11 cellular contexts compared by ENCODE assay signal in genomic region chr3:71998995-71999673, GRCh38.
DNase-seq lines count a peak whose midpoint lies in the region; ATAC-seq, FAIRE-seq and TF ChIP-seq lines count a peak whose summit lies in the region.
"Had no signal": no experiment of that assay in that cellular context is flagged by ENCODE, and none has a peak within 500 bp of the region (broad histone marks: within the 10 kb centered on the region; RNA-seq: fewer than 3 reads in every experiment).

No MANE protein-coding gene starts in this region.

- intact Hi-C loops in aorta (cut with DNase I), result no loop called here
- intact Hi-C loops in naive thymus-derived CD4-positive, alpha-beta T cell (cut with micrococcal nuclease), result no loop called here

- no peaks in the 10 kb centered on the region for H3K4me1 ChIP-seq in aorta (ENCODE audit: control insufficient read depth in 1 of 2, insufficient read depth in 2 of 2, low read length in 2 of 2)
- no peaks in the 10 kb centered on the region for H3K4me1 ChIP-seq in tibial nerve
- H3K4me1 ChIP-seq in naive thymus-derived CD4-positive, alpha-beta T cell (ENCODE audit: control insufficient read depth in 2 of 2, insufficient read depth in 2 of 2, low read length in 2 of 2), result no peaks in the 10 kb centered on the region

- H3K36me3 Mint-ChIP-seq in activated T-cell treated with anti-CD3 and anti-CD28 coated beads, Interleukin-2, amount 50 U/mL, for 24 hours (ENCODE audit: low read depth), result no peaks in the 10 kb centered on the region
- H3K36me3 Mint-ChIP-seq in naive thymus-derived CD4-positive, alpha-beta T cell, result peaks cover 0 to 5% (median 0%) of the 10 kb centered on the region in 5 donors

- POLR2A ChIA-PET in naive thymus-derived CD4-positive, alpha-beta T cell (lab: Charles Lee), result no interaction called here

- CTCF ChIA-PET in naive thymus-derived CD4-positive, alpha-beta T cell (lab: Charles Lee), result interaction anchor here (0.7 kb wide), 1 partner anchor 276 kb away, joined by 3 read pairs; no protein-coding TSS in a partner anchor

- TF ChIP-seq POLR2A in tibial nerve (IDR thresholded peaks at IDR 0.05), result no peak

- peak overlapping the region; percentile 88 for H3K27ac Mint-ChIP-seq in activated T-cell treated with anti-CD3 and anti-CD28 coated beads, Interleukin-2, amount 50 U/mL, for 24 hours
- peak overlapping the region in 1 of 9 donors; percentile 64 for H3K27ac Mint-ChIP-seq in naive thymus-derived CD4-positive, alpha-beta T cell

- H3K9me3 Mint-ChIP-seq in activated T-cell treated with anti-CD3 and anti-CD28 coated beads, Interleukin-2, amount 50 U/mL, for 24 hours, result peaks cover 6% of the 10 kb centered on the region
- peaks cover 0 to 2% (median 0%) of the 10 kb centered on the region in 11 donors for H3K9me3 Mint-ChIP-seq in naive thymus-derived CD4-positive, alpha-beta T cell

- 86 to 90% methylated on average over 3 of the region's 3 CpGs for WGBS in aorta, 2 donors
- 79 to 83% methylated on average over 3 of the region's 3 CpGs for WGBS in tibial nerve, 2 donors

- TF ChIP-seq EP300 in tibial nerve (IDR thresholded peaks at IDR 0.05), result no peak

- H3K27ac ChIP-seq in aorta (ENCODE audit: low read depth in 1 of 2, low read length in 2 of 2) (no peak overlapping the region), tibial nerve (no peak overlapping the region)
- no peak overlapping the region for H3K27ac ChIP-seq in naive thymus-derived CD4-positive, alpha-beta T cell (ENCODE audit: low read depth, low read length)
- H3K27ac ChIP-seq: BLaER1 treated with 17β-estradiol and CSF1 and Interleukin-3, amounts not matched to agents 10 nM and 100 nM had no signal

- H3K4me3 Mint-ChIP-seq in activated T-cell treated with anti-CD3 and anti-CD28 coated beads, Interleukin-2, amount 50 U/mL, for 24 hours, result no peak overlapping the region
- no peak overlapping the region for H3K4me3 Mint-ChIP-seq in naive thymus-derived CD4-positive, alpha-beta T cell

- H3K4me3 ChIP-seq in choroid plexus epithelial cell (ENCODE audit: low read depth, low read length), result no peak overlapping the region
- no peak overlapping the region for H3K4me3 ChIP-seq in skeletal muscle cell (ENCODE audit: low read depth, low read length)
- H3K4me3 ChIP-seq in aorta (ENCODE audit: low read length in 2 of 2), result no peak overlapping the region
- no peak overlapping the region for H3K4me3 ChIP-seq in tibial nerve
- no peak overlapping the region for H3K4me3 ChIP-seq in naive thymus-derived CD4-positive, alpha-beta T cell (ENCODE audit: low read length)
- H3K4me3 ChIP-seq: BLaER1 treated with 17β-estradiol and CSF1 and Interleukin-3, amounts not matched to agents 10 nM and 100 nM had no signal

- H3K9me3 ChIP-seq in aorta (ENCODE audit: control insufficient read depth, low read length) (no peaks in the 10 kb centered on the region), tibial nerve (no peaks in the 10 kb centered on the region)
- no peaks in the 10 kb centered on the region for H3K9me3 ChIP-seq in naive thymus-derived CD4-positive, alpha-beta T cell (ENCODE audit: control insufficient read depth in 2 of 3, low read length in 3 of 3)

- H3K27me3 ChIP-seq in aorta (ENCODE audit: control insufficient read depth in 1 of 2, insufficient read depth in 2 of 2, low read length in 1 of 2) (peaks cover 0 to 1% of the 10 kb centered on the region in 2 donors), tibial nerve (no peaks in the 10 kb centered on the region)
- no peaks in the 10 kb centered on the region for H3K27me3 ChIP-seq in naive thymus-derived CD4-positive, alpha-beta T cell (ENCODE audit: control insufficient read depth in 2 of 2, insufficient read depth in 2 of 2, low read length in 2 of 2)
- H3K27me3 ChIP-seq: BLaER1 treated with 17β-estradiol and CSF1 and Interleukin-3, amounts not matched to agents 10 nM and 100 nM had no signal

- ATAC-seq in aorta (ENCODE audit: low FRiP score), result no peak
- ATAC-seq in naive thymus-derived CD4-positive, alpha-beta T cell, result no peak

- H3K36me3 ChIP-seq in aorta (ENCODE audit: control insufficient read depth in 1 of 2, insufficient read depth in 2 of 2, low read length in 1 of 2) (no peaks in the 10 kb centered on the region), tibial nerve (no peaks in the 10 kb centered on the region)
- no peaks in the 10 kb centered on the region for H3K36me3 ChIP-seq in naive thymus-derived CD4-positive, alpha-beta T cell (ENCODE audit: control insufficient read depth in 2 of 3, insufficient read depth in 3 of 3, low read length in 3 of 3)
- H3K36me3 ChIP-seq: BLaER1 treated with 17β-estradiol and CSF1 and Interleukin-3, amounts not matched to agents 10 nM and 100 nM had no signal

- TF ChIP-seq CTCF in choroid plexus epithelial cell (conservative IDR thresholded peaks at IDR 0.05; ENCODE audit: low read depth, low read length), result no peak
- TF ChIP-seq CTCF in tibial nerve (IDR thresholded peaks at IDR 0.05), result no peak

- peaks cover 34% of the 10 kb centered on the region for H3K4me1 Mint-ChIP-seq in activated T-cell treated with anti-CD3 and anti-CD28 coated beads, Interleukin-2, amount 50 U/mL, for 24 hours (ENCODE audit: low read depth)
- peaks cover 0 to 40% (median 0%) of the 10 kb centered on the region in 7 donors for H3K4me1 Mint-ChIP-seq in naive thymus-derived CD4-positive, alpha-beta T cell

- DNase-seq in activated T-cell treated with anti-CD3 and anti-CD28 coated beads, Interleukin-2, amount 50 U/mL, for 24 hours, result no peak
- DNase-seq in activated T-cell treated with anti-CD3 and anti-CD28 coated beads for 4 hours (no peak), RCC 7860 (ENCODE audit: low spot score) (peak; percentile 58), choroid plexus epithelial cell (ENCODE audit: low read depth) (peak; percentile 73), skeletal muscle cell (ENCODE audit: low read depth) (peak; percentile 99), aorta (no peak), tibial nerve (ENCODE audit: low spot score in 2 of 2) (no peak)
- no peak for DNase-seq in naive thymus-derived CD4-positive, alpha-beta T cell
- DNase-seq: NCI-H1105 treated with DMSO at 0.1 percent for 48 hours, NCI-H69 had no signal

- FAIRE-seq in RCC 7860 (lab: Jason Lieb, UNC), result peak; percentile 10

- peaks cover 22% of the 10 kb centered on the region for H3K27me3 Mint-ChIP-seq in activated T-cell treated with anti-CD3 and anti-CD28 coated beads, Interleukin-2, amount 50 U/mL, for 24 hours
- peaks cover 0 to 5% (median 3%) of the 10 kb centered on the region in 5 donors for H3K27me3 Mint-ChIP-seq in naive thymus-derived CD4-positive, alpha-beta T cell

Comparison
In these comparisons a context has a peak if more than half of its experiments do, and no peak if none do; other contexts are left out.
1. DNase-seq: peak in RCC 7860 (single experiment), choroid plexus epithelial cell (single experiment) and skeletal muscle cell (single experiment); none in activated T-cell treated with anti-CD3 and anti-CD28 coated beads, Interleukin-2, amount 50 U/mL, for 24 hours (single experiment), activated T-cell treated with anti-CD3 and anti-CD28 coated beads for 4 hours (single experiment), aorta (0 of 2), tibial nerve (0 of 2) and naive thymus-derived CD4-positive, alpha-beta T cell (0 of 9).